Comparison of ENCODE assay signal across 14 cellular contexts in genomic region chr2:24652265-24653232, GRCh38.
A peak's percentile ranks its signal among the peaks of the same experiment; 100 is the strongest.
DNase-seq lines count a peak whose midpoint lies in the region; ATAC-seq, FAIRE-seq and TF ChIP-seq lines count a peak whose summit lies in the region.
"Had no signal": no experiment of that assay in that cellular context is flagged by ENCODE, and none has a peak within 500 bp of the region (broad histone marks: within the 10 kb centered on the region; RNA-seq: fewer than 3 reads in every experiment).

No MANE protein-coding gene starts in this region.

- H2AFZ ChIP-seq in HepG2 (ENCODE audit: low read length): no peak overlapping the region

- no peaks in the 10 kb centered on the region for H4K20me1 ChIP-seq in HepG2 (ENCODE audit: insufficient read depth, low read length)

- TF ChIP-seq POLR2A in right lobe of liver (IDR thresholded peaks at IDR 0.05): no peak
- no peak for TF ChIP-seq POLR2A in HepG2 (IDR thresholded peaks at IDR 0.05; ENCODE audit: insufficient read depth in 1 of 2, low read depth in 2 of 2, low read length in 2 of 2)
- no peak for TF ChIP-seq POLR2A in stomach (IDR thresholded peaks at IDR 0.05)
- TF ChIP-seq POLR2A in gastroesophageal sphincter (IDR thresholded peaks at IDR 0.05): no peak

- H3K4me3 ChIP-seq in right lobe of liver (no peak overlapping the region), HepG2 (replicated peaks in 1 of 3; ENCODE audit: insufficient read depth in 1 of 3, low read depth in 2 of 3, low read length in 3 of 3) (no peak overlapping the region), stomach (no peak overlapping the region), gastroesophageal sphincter (no peak overlapping the region)
- H3K4me3 ChIP-seq: BLaER1 treated with 17β-estradiol and CSF1 and Interleukin-3, amounts not matched to agents 10 nM and 100 nM had no signal

- no peaks in the 10 kb centered on the region for H3K36me3 ChIP-seq in right lobe of liver
- H3K36me3 ChIP-seq in HepG2 (replicated peaks in 1 of 2; ENCODE audit: control insufficient read depth in 1 of 2, insufficient read depth in 2 of 2, low read length in 2 of 2): no peaks in the 10 kb centered on the region
- no peaks in the 10 kb centered on the region for H3K36me3 ChIP-seq in stomach
- no peaks in the 10 kb centered on the region for H3K36me3 ChIP-seq in gastroesophageal sphincter

- in situ Hi-C loops in HepG2 (cut with HindIII; ENCODE audit: extremely low pct_ligation_motif_present, low pct_unique_long_range_greater_than_20kb): no loop called here

- H3K9ac ChIP-seq in HepG2 (ENCODE audit: insufficient read depth, low read depth, low read length): no peak overlapping the region

- TF ChIP-seq EP300 in HepG2 (IDR thresholded peaks at IDR 0.05; ENCODE audit: low read depth in 2 of 2, low read length in 2 of 2) (no peak), HepG2 (CRISPR knock-in tag; IDR thresholded peaks at IDR 0.05; ENCODE audit: borderline replicate concordance) (no peak), stomach (IDR thresholded peaks at IDR 0.05) (no peak), gastroesophageal sphincter (IDR thresholded peaks at IDR 0.05) (no peak)

- no peaks in the 10 kb centered on the region for H3K27me3 ChIP-seq in right lobe of liver
- no peaks in the 10 kb centered on the region for H3K27me3 ChIP-seq in HepG2 (ENCODE audit: control insufficient read depth in 1 of 2, insufficient read depth in 2 of 2, low read length in 2 of 2)
- H3K27me3 ChIP-seq in stomach: no peaks in the 10 kb centered on the region
- H3K27me3 ChIP-seq in gastroesophageal sphincter: no peaks in the 10 kb centered on the region
- H3K27me3 ChIP-seq: BLaER1 treated with 17β-estradiol and CSF1 and Interleukin-3, amounts not matched to agents 10 nM and 100 nM had no signal

- 56% methylated on average over 3 of the region's 3 CpGs for WGBS in right lobe of liver (ENCODE audit: insufficient coverage, low coverage, low lambda C conversion rate, missing lambda C conversion rate)
- WGBS in HepG2 (ENCODE audit: low lambda C conversion rate): 91% methylated on average over 3 of the region's 3 CpGs
- 84 to 90% (median 87%) methylated on average over 3 of the region's 3 CpGs for WGBS in stomach, 5 donors
- WGBS in gastroesophageal sphincter (ENCODE audit: low coverage in 1 of 2), 2 donors: 94 to 100% methylated on average over 3 of the region's 3 CpGs

- no peak for DNase-seq in right lobe of liver
- no peak for DNase-seq in HepG2 (ENCODE audit: low spot score)
- DNase-seq in NCI-H2196 treated with DMSO at 0.1 percent for 48 hours (lab: John Stamatoyannopoulos, UW; ENCODE audit: unreplicated experiment): peak; percentile 12
- DNase-seq in germinal center (ENCODE audit: low spot score): peak; percentile 32
- DNase-seq in stomach: no peak
- DNase-seq in NCI-H748 treated with DMSO at 0.1 percent for 48 hours (lab: John Stamatoyannopoulos, UW): no peak
- DNase-seq in LoVo (ENCODE audit: low spot score): no peak
- DNase-seq: activated naive CD8-positive, alpha-beta T cell treated with anti-CD3 and anti-CD28 coated beads, Interleukin-2, amount 10 ng/mL, durations not matched to agents 7 days and 5 days; HFFc6; midbrain; stimulated activated CD4-positive, alpha-beta T cell treated with anti-CD3 and anti-CD28 coated beads, Interleukin-4, amount 100 ng/mL, for 4 hours had no signal

- H3K79me2 ChIP-seq in HepG2 (ENCODE audit: insufficient read depth, low read length): no peaks in the 10 kb centered on the region

- no peaks in the 10 kb centered on the region for H3K9me3 ChIP-seq in right lobe of liver
- H3K9me3 ChIP-seq in HepG2 (ENCODE audit: low read length): no peaks in the 10 kb centered on the region
- no peaks in the 10 kb centered on the region for H3K9me3 ChIP-seq in stomach
- H3K9me3 ChIP-seq in gastroesophageal sphincter: no peaks in the 10 kb centered on the region

- intact Hi-C loops in right lobe of liver (cut with DNase I) (no loop called here), HepG2 (cut with micrococcal nuclease; ENCODE audit: unreplicated experiment) (no loop called here), stomach (cut with DNase I; ENCODE audit: low total_unique reads) (no loop called here)

- no peak for TF ChIP-seq RAD21 in HepG2 (CRISPR knock-in tag; IDR thresholded peaks at IDR 0.05)

- CTCF ChIA-PET in HepG2 (lab: Yijun Ruan, JAX; ENCODE audit: low intra/inter-chr PET ratio, low total read pairs): no interaction called here

- POLR2A ChIA-PET in HepG2 (lab: Yijun Ruan, JAX): no interaction called here

- H3K27ac ChIP-seq in right lobe of liver (peak overlapping the region in 1 of 3 donors; percentile 13), HepG2 (ENCODE audit: extremely low read length, insufficient read depth, low read length) (no peak overlapping the region), stomach (no peak overlapping the region), gastroesophageal sphincter (no peak overlapping the region)

- peak; percentile 66 to 83 (median 76) for ATAC-seq in right lobe of liver
- ATAC-seq in HepG2: no peak
- ATAC-seq in gastroesophageal sphincter: no peak
- ATAC-seq: esophagus mucosa had no signal

- H3K4me1 ChIP-seq in right lobe of liver: peaks cover 0 to 12% (median 0%) of the 10 kb centered on the region in 4 donors
- H3K4me1 ChIP-seq in HepG2 (ENCODE audit: insufficient read depth, low read length): peaks cover 7% of the 10 kb centered on the region; the same call in 1 of the 2 replicates
- H3K4me1 ChIP-seq in stomach: peaks cover 0 to 27% (median 13%) of the 10 kb centered on the region in 4 donors
- H3K4me1 ChIP-seq in gastroesophageal sphincter: peaks cover 0 to 14% (median 0%) of the 10 kb centered on the region in 3 donors

- no peak for FAIRE-seq in HepG2 (lab: Jason Lieb, UNC)

- H3K4me2 ChIP-seq in HepG2 (ENCODE audit: low read depth, low read length): no peak overlapping the region

- BruUV-seq in HepG2 (replicated peaks; lab: Mats Ljungman, UMichigan): no TSS peak

- TF ChIP-seq CTCF in right lobe of liver (IDR thresholded peaks at IDR 0.05) (no peak), HepG2 (CRISPR knock-in tag; IDR thresholded peaks at IDR 0.05) (no peak), stomach (IDR thresholded peaks at IDR 0.05) (no peak), gastroesophageal sphincter (IDR thresholded peaks at IDR 0.05) (no peak)

TF ChIP-seq in HepG2, 621 proteins besides CTCF, POLR2A, EP300 and RAD21:
- TF ChIP-seq ZSCAN20 (CRISPR knock-in tag; IDR thresholded peaks at IDR 0.05; ENCODE audit: borderline replicate concordance): no peak
- no peak for TF ChIP-seq MBNL3 (CRISPR knock-in tag; conservative IDR thresholded peaks at IDR 0.05)
- TF ChIP-seq MAFK (conservative IDR thresholded peaks at IDR 0.05 in 1 of 2, IDR thresholded peaks at IDR 0.05 in 1 of 2; ENCODE audit: low read length in 2 of 2): peak in 1 of 2 experiments; percentile 52; a peak in 2 of 4 replicates

Comparison
In these comparisons a context has a peak if more than half of its experiments do, and no peak if none do; other contexts are left out.
1. ATAC-seq: peak in right lobe of liver (4 of 4); none in HepG2 (single experiment) and gastroesophageal sphincter (single experiment).
2. DNase-seq: peak in NCI-H2196 treated with DMSO at 0.1 percent for 48 hours (single experiment) and germinal center (single experiment); none in right lobe of liver (0 of 3), HepG2 (single experiment), stomach (single experiment), NCI-H748 treated with DMSO at 0.1 percent for 48 hours (single experiment) and LoVo (single experiment).